ENCODE assay signal across 10 cellular contexts in the genomic region with DNA sequence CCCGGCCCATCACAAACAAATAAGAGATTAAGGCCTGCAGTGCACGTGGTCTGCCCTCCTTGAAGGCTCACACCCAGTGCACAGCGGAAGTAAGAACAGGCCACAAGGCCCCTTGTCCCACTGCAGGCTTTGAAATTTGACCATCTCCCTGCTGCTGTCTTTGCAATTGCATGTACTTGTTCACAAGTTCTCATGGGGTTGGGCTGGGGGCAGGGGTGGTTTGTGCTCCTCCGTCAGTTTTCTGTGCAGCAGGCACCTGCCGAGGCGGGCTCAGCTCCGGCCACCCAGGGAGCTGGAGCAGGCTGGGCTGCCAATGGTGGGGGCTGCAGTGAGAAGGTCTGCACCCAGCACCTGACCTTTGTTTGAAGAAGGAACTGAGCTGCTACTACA. TPM values are rescaled to one million over a fixed set of nuclear protein-coding genes. Genes with fewer than 3 reads are reported as not detected.
"Had no signal": no experiment of that assay in that cellular context is flagged by ENCODE, and none has a peak within 500 bp of the region (broad histone marks: within the 10 kb centered on the region; RNA-seq: fewer than 3 reads in every experiment).

No MANE protein-coding gene starts in this region.

RNA-seq across cellular contexts. Expression of a gene that starts 22.2 kb away (rescaled TPM):
- total RNA-seq: activated CD4-positive, alpha-beta memory T cell treated with anti-CD3 and anti-CD28 coated beads, Interleukin-2, amount 10 ng/mL, durations not matched to agents 7 days and 5 days; activated CD4-positive, alpha-beta T cell treated with anti-CD3 and anti-CD28 coated beads, Interleukin-2, amount 10 ng/mL, durations not matched to agents 7 days and 5 days; activated T-helper 2 cell treated with anti-CD3 and anti-CD28 coated beads, Interferon-gamma antibody, Interleukin-2, Interleukin-4, amounts not matched to agents 10 μg/mL and 5 μg/mL and 100 μg/mL, durations not matched to agents 14 hours and 24 hours and 36 hours; ascending aorta; bronchial epithelial cell; cardiac muscle cell; chondrocyte; T-helper 17 cell; WTC11 had no signal
- polyA plus RNA-seq: cardiac muscle cell had no signal

RNA-seq across cellular contexts. Expression of a gene that starts 41.1 kb away (rescaled TPM):
- total RNA-seq: activated CD8-positive, alpha-beta memory T cell treated with anti-CD3 and anti-CD28 coated beads, Interleukin-2, amount 10 ng/mL, durations not matched to agents 7 days and 5 days had no signal
